13 cellular contexts compared by ENCODE assay signal in genomic region chr2:230868151-230868946, GRCh38. TPM values are rescaled to one million over a fixed set of nuclear protein-coding genes. Genes with fewer than 3 reads are reported as not detected.
DNase-seq lines count a peak whose midpoint lies in the region; TF ChIP-seq lines count a peak whose summit lies in the region.
"Had no signal": no experiment of that assay in that cellular context is flagged by ENCODE, and none has a peak within 500 bp of the region (broad histone marks: within the 10 kb centered on the region; RNA-seq: fewer than 3 reads in every experiment).

No MANE protein-coding gene starts in this region.

- DNase-seq in activated effector memory CD4-positive, alpha-beta T cell treated with anti-CD3 and anti-CD28 coated beads, Interleukin-2, amount 50 U/mL, for 16 hours: peak; percentile 57
- DNase-seq in activated effector memory CD4-positive, alpha-beta T cell treated with Interleukin-2 at 50 U/mL for 16 hours: no peak
- DNase-seq in astrocyte of the spinal cord (ENCODE audit: low read depth, low spot score) (peak; percentile 29), mesenteric fat pad (ENCODE audit: low spot score) (peak; percentile 84), tibial artery (no peak), coronary artery (ENCODE audit: low spot score) (no peak), NOMO-1 treated with DMSO at 0.1 percent for 48 hours (lab: John Stamatoyannopoulos, UW; ENCODE audit: unreplicated experiment) (no peak)
- DNase-seq in stimulated activated CD4-positive, alpha-beta T cell treated with anti-CD3 and anti-CD28 coated beads, Interleukin-4, amount 100 ng/mL, for 4 hours: no peak
- DNase-seq: activated CD4-positive, alpha-beta T cell treated with anti-CD3 and anti-CD28 coated beads for 36 hours; activated naive CD4-positive, alpha-beta T cell treated with anti-CD3 and anti-CD28 coated beads, Interleukin-2, amount 50 U/mL, for 16 hours; effector memory CD8-positive, alpha-beta T cell; NCI-H1930 had no signal

- H3K4me3 ChIP-seq in astrocyte of the spinal cord (ENCODE audit: low read depth, low read length) (no peak overlapping the region), tibial artery (no peak overlapping the region), coronary artery (no peak overlapping the region)
- H3K4me3 ChIP-seq: SJSA1 had no signal

- H3K9me3 ChIP-seq in tibial artery: no peaks in the 10 kb centered on the region

- peaks cover 0 to 53% (median 40%) of the 10 kb centered on the region in 4 donors for H3K4me1 ChIP-seq in tibial artery

- no peaks in the 10 kb centered on the region for H3K36me3 ChIP-seq in tibial artery

- intact Hi-C loops in tibial artery (cut with DNase I; ENCODE audit: low total_unique reads): no loop called here

- peaks cover 0 to 10% of the 10 kb centered on the region in 2 donors for H3K27me3 ChIP-seq in tibial artery
- H3K27me3 ChIP-seq: SJSA1 had no signal

- H3K27ac ChIP-seq in tibial artery: no peak overlapping the region
- no peak overlapping the region for H3K27ac ChIP-seq in coronary artery
- H3K27ac ChIP-seq: SJSA1 had no signal

- in situ Hi-C loops in astrocyte of the spinal cord (cut with HindIII; ENCODE audit: low sequenced_read_pairs): no loop called here

- TF ChIP-seq CTCF in astrocyte of the spinal cord (IDR thresholded peaks at IDR 0.05; ENCODE audit: low read depth, low read length) (no peak), tibial artery (IDR thresholded peaks at IDR 0.05) (no peak), coronary artery (IDR thresholded peaks at IDR 0.05) (no peak)

RNA-seq across cellular contexts. Expression of gene ITM2C, which starts 3.6 kb away (rescaled TPM):
- 27.1 TPM for total RNA-seq in mesenteric fat pad

RNA-seq across cellular contexts. Expression of gene GPR55, which starts 56.7 kb away (rescaled TPM):
- total RNA-seq in mesenteric fat pad: 0.22 TPM

Comparison
In these comparisons a context has a peak if more than half of its experiments do, and no peak if none do; other contexts are left out.
1. DNase-seq: peak in activated effector memory CD4-positive, alpha-beta T cell treated with anti-CD3 and anti-CD28 coated beads, Interleukin-2, amount 50 U/mL, for 16 hours (single experiment), astrocyte of the spinal cord (single experiment) and mesenteric fat pad (single experiment); none in activated effector memory CD4-positive, alpha-beta T cell treated with Interleukin-2 at 50 U/mL for 16 hours (single experiment), tibial artery (0 of 2), coronary artery (single experiment), stimulated activated CD4-positive, alpha-beta T cell treated with anti-CD3 and anti-CD28 coated beads, Interleukin-4, amount 100 ng/mL, for 4 hours (0 of 2) and NOMO-1 treated with DMSO at 0.1 percent for 48 hours (single experiment).